1 cellular context compared by ENCODE assay signal in genomic region chr17:56798916-56799315, GRCh38.
TF ChIP-seq lines count a peak whose summit lies in the region.

No MANE protein-coding gene starts in this region.

TF ChIP-seq in HepG2, 621 proteins besides CTCF, POLR2A, EP300 and RAD21:
- TF ChIP-seq TERF1 (CRISPR knock-in tag; IDR thresholded peaks at IDR 0.05) (no peak), XRCC5 (optimal IDR thresholded peaks at IDR 0.05; ENCODE audit: low read length) (no peak), ZNF318 (CRISPR knock-in tag; IDR thresholded peaks at IDR 0.05) (no peak), ZIK1 (CRISPR knock-in tag; IDR thresholded peaks at IDR 0.05; ENCODE audit: borderline replicate concordance, low read depth) (no peak), ZNF143 (CRISPR knock-in tag; IDR thresholded peaks at IDR 0.05) (no peak), CENPT (CRISPR knock-in tag; IDR thresholded peaks at IDR 0.05; ENCODE audit: low read depth) (no peak), HINFP (CRISPR knock-in tag; IDR thresholded peaks at IDR 0.05; ENCODE audit: low read depth) (no peak), SCMH1 (CRISPR knock-in tag; IDR thresholded peaks at IDR 0.05; ENCODE audit: borderline replicate concordance) (no peak), NFKB2 (CRISPR knock-in tag; IDR thresholded peaks at IDR 0.05; ENCODE audit: borderline replicate concordance) (no peak), PRMT3 (CRISPR knock-in tag; IDR thresholded peaks at IDR 0.05; ENCODE audit: borderline replicate concordance, low read depth) (no peak), RFX3 (CRISPR knock-in tag; IDR thresholded peaks at IDR 0.05) (no peak), ARNT2 (CRISPR knock-in tag; IDR thresholded peaks at IDR 0.05; ENCODE audit: low read depth) (no peak), SRSF1 (optimal IDR thresholded peaks at IDR 0.05; ENCODE audit: low read depth, low read length) (no peak), IKZF5 (CRISPR knock-in tag; IDR thresholded peaks at IDR 0.05) (no peak), PAXIP1 (CRISPR knock-in tag; conservative IDR thresholded peaks at IDR 0.05) (no peak), ZNF616 (CRISPR knock-in tag; IDR thresholded peaks at IDR 0.05; ENCODE audit: low read depth) (no peak), ZNF850 (CRISPR knock-in tag; conservative IDR thresholded peaks at IDR 0.05) (no peak), DZIP1 (CRISPR knock-in tag; IDR thresholded peaks at IDR 0.05) (no peak), POLR2AphosphoS2 (IDR thresholded peaks at IDR 0.05; ENCODE audit: low read depth, low read length) (no peak), ZNF784 (CRISPR knock-in tag; IDR thresholded peaks at IDR 0.05; ENCODE audit: borderline replicate concordance) (no peak)
TF ChIP-seq in HepG2: peak in this region for 0.
